In the genomic region with DNA sequence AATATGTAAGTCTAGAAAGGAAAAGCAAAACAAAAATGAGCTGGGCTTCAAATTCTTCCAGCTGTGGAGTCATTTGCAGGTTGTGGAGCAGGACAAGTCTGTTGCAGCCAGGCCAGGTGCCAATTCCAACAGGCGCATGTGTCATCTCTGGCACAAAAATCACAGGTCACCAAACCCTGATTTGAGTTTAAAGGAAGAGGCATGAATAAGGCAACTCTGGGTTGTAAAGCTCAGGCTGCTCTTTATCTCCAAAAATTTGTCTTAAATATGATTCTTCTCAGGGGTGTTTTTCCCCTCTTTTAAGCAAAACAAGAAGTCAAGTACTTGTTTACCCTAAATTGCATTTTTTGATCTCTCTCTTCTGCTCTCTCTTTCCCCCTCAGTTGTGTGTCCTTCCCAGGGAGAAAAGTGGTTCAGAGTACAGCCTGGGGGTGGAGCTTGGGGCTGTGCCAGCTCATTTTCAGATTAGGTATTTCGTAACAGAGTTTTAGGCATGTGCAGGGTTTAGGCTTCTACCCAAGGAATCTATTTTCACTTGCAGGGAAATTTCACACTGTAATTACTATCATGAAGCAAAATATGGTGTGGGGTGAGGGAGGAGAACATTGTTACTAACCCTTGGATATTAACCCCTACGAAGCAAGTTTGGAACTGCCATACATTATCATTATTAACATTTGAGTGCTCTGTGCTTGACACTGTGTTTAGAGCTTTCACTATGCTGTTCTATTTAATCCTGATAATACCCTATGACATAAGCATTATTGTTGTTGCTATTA, we compare ENCODE assay signal across 8 cellular contexts. TPM values are rescaled to one million over a fixed set of nuclear protein-coding genes. Genes with fewer than 3 reads are reported as not detected.
A peak's percentile ranks its signal among the peaks of the same experiment; 100 is the strongest.
DNase-seq lines count a peak whose midpoint lies in the region; ATAC-seq and TF ChIP-seq lines count a peak whose summit lies in the region.

No MANE protein-coding gene starts in this region.

- peak; percentile 88 for ATAC-seq in left lobe of liver
- no peak for ATAC-seq in GM18505 (IDR thresholded peaks at IDR 0.05; ENCODE audit: unreplicated experiment)

- DNase-seq in GM03348 (ENCODE audit: low spot score) = peak; percentile 82
- peak; percentile 83 for DNase-seq in NCI-H1105 treated with DMSO at 0.1 percent for 48 hours (lab: John Stamatoyannopoulos, UW)
- peak; percentile 68 for DNase-seq in SW480 (ENCODE audit: low spot score)
- DNase-seq in brain microvascular endothelial cell = peak; percentile 68
- peak; percentile 93 for DNase-seq in left lobe of liver (ENCODE audit: low spot score)
- DNase-seq in stimulated activated CD4-positive, alpha-beta T cell treated with anti-CD3 and anti-CD28 coated beads, TNF-alpha, amount 100 ng/mL, for 4 hours (ENCODE audit: low read depth in 3 of 3) = peak in 2 of 3 experiments; percentile 25 to 29
- DNase-seq in occipital lobe (lab: John Stamatoyannopoulos, UW) = no peak

- TF ChIP-seq POLR2A in GM18505 (IDR thresholded peaks at IDR 0.05; ENCODE audit: borderline replicate concordance, extremely low read depth, insufficient read depth, insufficient read length) = no peak

- in situ Hi-C loops in brain microvascular endothelial cell (cut with HindIII; ENCODE audit: low pct_ligation_motif_present, low sequenced_read_pairs) = no loop called here

- no peak overlapping the region for H3K4me3 ChIP-seq in brain microvascular endothelial cell (ENCODE audit: low read depth, low read length)

- H3K27me3 ChIP-seq in brain microvascular endothelial cell (replicated peaks) = no peaks in the 10 kb centered on the region

- H3K27ac ChIP-seq in brain microvascular endothelial cell = no peak overlapping the region

- TF ChIP-seq CTCF in brain microvascular endothelial cell (IDR thresholded peaks at IDR 0.05; ENCODE audit: low read depth, low read length, missing control alignments) = no peak

- no peaks in the 10 kb centered on the region for H3K36me3 ChIP-seq in brain microvascular endothelial cell (replicated peaks)

RNA-seq across cellular contexts. Expression of a gene that starts 8.3 kb away (rescaled TPM):
- total RNA-seq in left lobe of liver (11.2 TPM), occipital lobe (53.2 TPM)
